In genomic region chr12:112759786-112760185, GRCh38 we compare ENCODE assay signal across 32 cellular contexts. TPM values are rescaled to one million over a fixed set of nuclear protein-coding genes. Genes with fewer than 3 reads are reported as not detected.
DNase-seq lines count a peak whose midpoint lies in the region; ATAC-seq, FAIRE-seq and TF ChIP-seq lines count a peak whose summit lies in the region.
"Had no signal": no experiment of that assay in that cellular context is flagged by ENCODE, and none has a peak within 500 bp of the region (broad histone marks: within the 10 kb centered on the region; RNA-seq: fewer than 3 reads in every experiment).

No MANE protein-coding gene starts in this region.

- H3K27ac Mint-ChIP-seq in type B pancreatic cell: peak overlapping the region; percentile 77
- H3K27ac Mint-ChIP-seq: CD4-positive, alpha-beta memory T cell had no signal

- in situ Hi-C loops in mammary epithelial cell (cut with MboI; ENCODE audit: low sequenced_read_pairs in 2 of 2): no loop called here

- no peak overlapping the region for H3K27ac ChIP-seq in mammary epithelial cell (ENCODE audit: insufficient read depth, low read depth, low read length)
- H3K27ac ChIP-seq in breast epithelium: no peak overlapping the region
- no peak overlapping the region for H3K27ac ChIP-seq in RWPE2 (ENCODE audit: poor library complexity, severe bottlenecking)
- H3K27ac ChIP-seq in H1 (ENCODE audit: low read depth, low read length): no peak overlapping the region
- no peak overlapping the region for H3K27ac ChIP-seq in OCI-LY7 (ENCODE audit: low read depth, low read length, poor library complexity, severe bottlenecking)
- no peak overlapping the region for H3K27ac ChIP-seq in pancreas
- H3K27ac ChIP-seq: BLaER1, HL-60 had no signal

- H3K36me3 Mint-ChIP-seq in type B pancreatic cell: no peaks in the 10 kb centered on the region

- no peak overlapping the region for H3K14ac ChIP-seq in H1 (ENCODE audit: insufficient read length)

- H3K79me2 ChIP-seq in mammary epithelial cell (ENCODE audit: insufficient read depth, low read length) (no peaks in the 10 kb centered on the region), H1 (ENCODE audit: control insufficient read depth in 1 of 2, insufficient read depth in 2 of 2, low read length in 2 of 2) (no peaks in the 10 kb centered on the region), OCI-LY7 (ENCODE audit: insufficient read depth, low read depth, low read length) (no peaks in the 10 kb centered on the region)

- H3K36me3 ChIP-seq in mammary epithelial cell (ENCODE audit: insufficient read depth, low read length) (no peaks in the 10 kb centered on the region), breast epithelium (no peaks in the 10 kb centered on the region), RWPE2 (ENCODE audit: low read depth) (no peaks in the 10 kb centered on the region), H1 (ENCODE audit: control insufficient read depth in 2 of 4, insufficient read depth in 4 of 4, low read length in 3 of 4) (no peaks in the 10 kb centered on the region), OCI-LY7 (ENCODE audit: insufficient read depth, low read length) (no peaks in the 10 kb centered on the region), pancreas (no peaks in the 10 kb centered on the region)
- H3K36me3 ChIP-seq: BLaER1 had no signal

- peak; percentile 62 for ATAC-seq in RWPE2 (ENCODE audit: low read depth)
- ATAC-seq in HG03469 (IDR thresholded peaks at IDR 0.05; ENCODE audit: unreplicated experiment): no peak
- no peak for ATAC-seq in pancreas
- ATAC-seq: HCT116 had no signal

- H4K91ac ChIP-seq in H1 (replicated peaks; ENCODE audit: insufficient read length, low read length): no peak overlapping the region

- no peak overlapping the region for H2AK5ac ChIP-seq in H1 (ENCODE audit: low read depth, low read length)

- no peak overlapping the region for H2BK20ac ChIP-seq in H1 (ENCODE audit: low read length)

- H2BK15ac ChIP-seq in H1 (ENCODE audit: low read length): peak overlapping the region; percentile 31; the same call in 1 of the 2 replicates

- TF ChIP-seq RAD21 in H1 (IDR thresholded peaks at IDR 0.05 in 1 of 2, conservative IDR thresholded peaks at IDR 0.05 in 1 of 2; ENCODE audit: low read depth in 2 of 2, low read length in 2 of 2): no peak

- no peak overlapping the region for H2AFZ ChIP-seq in mammary epithelial cell (ENCODE audit: low read depth, low read length)
- no peak overlapping the region for H2AFZ ChIP-seq in H1 (ENCODE audit: low read length)
- H2AFZ ChIP-seq in OCI-LY7 (ENCODE audit: low read length): no peak overlapping the region

- no peak overlapping the region for H4K8ac ChIP-seq in H1 (ENCODE audit: extremely low read depth, insufficient read depth, low read length)

- H4K20me1 ChIP-seq in mammary epithelial cell (ENCODE audit: insufficient read depth, low read length) (no peaks in the 10 kb centered on the region), H1 (replicated peaks in 1 of 2; ENCODE audit: control insufficient read depth in 1 of 2, insufficient read depth in 2 of 2, low read length in 2 of 2) (no peaks in the 10 kb centered on the region), OCI-LY7 (ENCODE audit: insufficient read depth, low read length) (no peaks in the 10 kb centered on the region)
- H4K20me1 ChIP-seq: BLaER1 had no signal

- no peaks in the 10 kb centered on the region for H3K79me1 ChIP-seq in H1 (ENCODE audit: low read depth, low read length)

- H3K4ac ChIP-seq in H1 (replicated peaks; ENCODE audit: insufficient read length, low read depth, low read length): no peak overlapping the region

- TF ChIP-seq POLR2A in breast epithelium (IDR thresholded peaks at IDR 0.05) (no peak), H1 (IDR thresholded peaks at IDR 0.05; ENCODE audit: control extremely low read depth in 1 of 2, low read depth in 2 of 2, low read length in 2 of 2) (no peak)

- no peak overlapping the region for H2BK120ac ChIP-seq in H1 (replicated peaks; ENCODE audit: low read depth, low read length)

- no peak overlapping the region for H3K23ac ChIP-seq in H1 (ENCODE audit: insufficient read length)

- no peaks in the 10 kb centered on the region for H3K9me2 ChIP-seq in OCI-LY7 (ENCODE audit: insufficient read depth, low read length)
- H3K9me2 ChIP-seq: SK-N-SH had no signal

- DNase-seq in mammary epithelial cell: peak; percentile 33
- DNase-seq in breast epithelium (ENCODE audit: low spot score in 2 of 2): no peak
- DNase-seq in RWPE2 (ENCODE audit: low spot score): no peak
- no peak for DNase-seq in H1 (ENCODE audit: low read depth in 1 of 2, low spot score in 2 of 2)
- no peak for DNase-seq in type B pancreatic cell (ENCODE audit: extremely low spot score, unreplicated experiment)
- no peak for DNase-seq in OCI-LY7 (ENCODE audit: low spot score)
- no peak for DNase-seq in pancreas
- DNase-seq: CD4-positive, alpha-beta memory T cell; COR-L47; DMS79 treated with DMSO at 0.1 percent for 48 hours; GF-D8; Kasumi-1; NCI-H1105 treated with DMSO at 0.1 percent for 48 hours; NCI-H146; NCI-H2029; NCI-H446; NCI-H524 treated with DMSO at 0.1 percent for 48 hours; NCI-H82; NK-92 treated with Interleukin-12 subunit alpha and Interleukin-12 subunit beta, amount 100 ng/mL, for 24 hours; RPMI8226; SK-N-SH; SW 1271 had no signal

- H4K5ac ChIP-seq in H1 (ENCODE audit: insufficient read length, low read depth, low read length): no peak overlapping the region

- H3K56ac ChIP-seq in H1 (replicated peaks; ENCODE audit: insufficient read length, low read depth, low read length): no peak overlapping the region

- H3K27me3 ChIP-seq in mammary epithelial cell (ENCODE audit: insufficient read depth, low read length): no peaks in the 10 kb centered on the region
- peaks cover 0 to 10% of the 10 kb centered on the region in 2 donors for H3K27me3 ChIP-seq in breast epithelium
- peaks cover 13% of the 10 kb centered on the region for H3K27me3 ChIP-seq in RWPE2 (ENCODE audit: insufficient read depth, poor library complexity, severe bottlenecking)
- no peaks in the 10 kb centered on the region for H3K27me3 ChIP-seq in H1 (replicated peaks in 1 of 4; ENCODE audit: control insufficient read depth in 3 of 4, extremely low read depth in 1 of 4, insufficient read depth in 3 of 4, low read length in 3 of 4)
- H3K27me3 ChIP-seq in pancreas: peaks cover 0 to 19% (median 0%) of the 10 kb centered on the region in 4 donors
- H3K27me3 ChIP-seq: BLaER1 had no signal

- H3K9me3 ChIP-seq in mammary epithelial cell (replicated peaks; ENCODE audit: insufficient read depth, low read length) (no peaks in the 10 kb centered on the region), breast epithelium (peaks cover 0 to 15% of the 10 kb centered on the region in 2 donors), RWPE2 (ENCODE audit: severe bottlenecking) (peaks cover 5% of the 10 kb centered on the region), H1 (ENCODE audit: insufficient read depth in 2 of 2, low read depth in 1 of 2, low read length in 1 of 2) (peaks cover 5 to 9% of the 10 kb centered on the region in 2 experiments), OCI-LY7 (ENCODE audit: low read length) (no peaks in the 10 kb centered on the region; the same call in 1 of the 2 replicates), pancreas (no peaks in the 10 kb centered on the region)
- H3K9me3 ChIP-seq: SK-N-SH had no signal

- H2BK12ac ChIP-seq in H1 (ENCODE audit: low read depth, low read length): no peak overlapping the region

- TF ChIP-seq CTCF in mammary epithelial cell (conservative IDR thresholded peaks at IDR 0.05 in 1 of 2, IDR thresholded peaks at IDR 0.05 in 1 of 2; ENCODE audit: extremely low read depth in 1 of 2, insufficient read depth in 1 of 2, low read depth in 1 of 2, low read length in 2 of 2): no peak
- no peak for TF ChIP-seq CTCF in breast epithelium (IDR thresholded peaks at IDR 0.05)
- no peak for TF ChIP-seq CTCF in RWPE2 (IDR thresholded peaks at IDR 0.05; ENCODE audit: poor library complexity, severe bottlenecking)
- TF ChIP-seq CTCF in H1 (IDR thresholded peaks at IDR 0.05; ENCODE audit: control extremely low read depth in 1 of 3, insufficient read depth in 1 of 3, low read depth in 1 of 3, low read length in 3 of 3): no peak
- TF ChIP-seq CTCF in type B pancreatic cell (conservative IDR thresholded peaks at IDR 0.05): no peak
- TF ChIP-seq CTCF in OCI-LY7 (conservative IDR thresholded peaks at IDR 0.05; ENCODE audit: low read length): no peak
- no peak for TF ChIP-seq CTCF in pancreas (IDR thresholded peaks at IDR 0.05)

- CTCF ChIA-PET in mammary epithelial cell (lab: Charles Lee; ENCODE audit: low non-redundant PET): no interaction called here
- CTCF ChIA-PET in H1 (lab: Charles Lee; ENCODE audit: partially characterized antibody): no interaction called here
- CTCF ChIA-PET in OCI-LY7 (lab: Charles Lee; ENCODE audit: unreplicated experiment): no interaction called here

- no peak overlapping the region for H3K4me3 ChIP-seq in mammary epithelial cell (replicated peaks in 1 of 3; ENCODE audit: insufficient read depth in 1 of 3, low read depth in 2 of 3, low read length in 3 of 3)
- no peak overlapping the region for H3K4me3 ChIP-seq in breast epithelium
- H3K4me3 ChIP-seq in RWPE2 (ENCODE audit: severe bottlenecking): no peak overlapping the region
- H3K4me3 ChIP-seq in H1 (ENCODE audit: extremely low read depth in 1 of 4, insufficient read depth in 2 of 4, low read depth in 3 of 4, low read length in 4 of 4): no peak overlapping the region
- H3K4me3 ChIP-seq in OCI-LY7 (ENCODE audit: low read depth, low read length, poor library complexity, severe bottlenecking): no peak overlapping the region
- H3K4me3 ChIP-seq in pancreas: no peak overlapping the region
- H3K4me3 ChIP-seq: BLaER1 had no signal

- WGBS in mammary epithelial cell (ENCODE audit: low coverage, missing lambda C conversion rate): 29% methylated on average over 9 of the region's 9 CpGs
- 91% methylated on average over 9 of the region's 9 CpGs; no CpG with 5 or more reads in 1 of the 2 experiments for WGBS in H1 (ENCODE audit: extremely low coverage in 1 of 2, insufficient coverage in 1 of 2, insufficient read length in 1 of 2, insufficient replicate concordance in 2 of 2, low coverage in 1 of 2, low lambda C conversion rate in 2 of 2, missing lambda C conversion rate in 1 of 2), 2 experiments
- WGBS in pancreas, 2 donors: 49 to 53% methylated on average over 9 of the region's 9 CpGs

- H3K4me1 Mint-ChIP-seq in type B pancreatic cell (ENCODE audit: unreplicated experiment): no peaks in the 10 kb centered on the region
- H3K4me1 Mint-ChIP-seq: CD4-positive, alpha-beta memory T cell had no signal

- intact Hi-C loops in mammary epithelial cell (cut with micrococcal nuclease): no loop called here
- intact Hi-C loops in breast epithelium (cut with DNase I; ENCODE audit: low total_unique reads): no loop called here
- intact Hi-C loops in OCI-LY7 (cut with micrococcal nuclease; ENCODE audit: unreplicated experiment): no loop called here
- intact Hi-C loops in pancreas (cut with DNase I): no loop called here

- H3K4me1 ChIP-seq in mammary epithelial cell (ENCODE audit: insufficient read depth, low read length): no peaks in the 10 kb centered on the region
- no peaks in the 10 kb centered on the region for H3K4me1 ChIP-seq in breast epithelium
- no peaks in the 10 kb centered on the region for H3K4me1 ChIP-seq in RWPE2 (ENCODE audit: insufficient read depth, poor library complexity, severe bottlenecking)
- H3K4me1 ChIP-seq in H1 (replicated peaks in 1 of 4; ENCODE audit: control insufficient read depth in 3 of 4, insufficient read depth in 4 of 4, low read length in 3 of 4): no peaks in the 10 kb centered on the region
- H3K4me1 ChIP-seq in OCI-LY7 (ENCODE audit: insufficient read depth, low read length, poor library complexity, severe bottlenecking): no peaks in the 10 kb centered on the region
- H3K4me1 ChIP-seq in pancreas: no peaks in the 10 kb centered on the region
- H3K4me1 ChIP-seq: BLaER1 had no signal

- H3K4me2 ChIP-seq in mammary epithelial cell (ENCODE audit: insufficient read depth, low read depth, low read length): no peak overlapping the region
- no peak overlapping the region for H3K4me2 ChIP-seq in H1 (ENCODE audit: insufficient read depth in 1 of 2, low read depth in 2 of 2, low read length in 2 of 2)
- H3K4me2 ChIP-seq in OCI-LY7 (ENCODE audit: low read length): no peak overlapping the region
- H3K4me2 ChIP-seq: BLaER1, SK-N-SH had no signal

- H3K18ac ChIP-seq in H1 (ENCODE audit: extremely low read depth, low read length): no peak overlapping the region

- BruUV-seq in mammary epithelial cell (replicated peaks; lab: Mats Ljungman, UMichigan) (no TSS peak), OCI-LY7 (replicated peaks; lab: Mats Ljungman, UMichigan) (no TSS peak)

- no peak for TF ChIP-seq EP300 in H1 (IDR thresholded peaks at IDR 0.05; ENCODE audit: borderline replicate concordance in 1 of 2, low read depth in 2 of 2, low read length in 2 of 2)

- FAIRE-seq in H1 (lab: Jason Lieb, UNC) (no peak), pancreas (lab: Jason Lieb, UNC) (no peak)
- FAIRE-seq: A204.1, GM12891 had no signal

- H2BK5ac ChIP-seq in H1 (ENCODE audit: low read depth, low read length): no peak overlapping the region

- no peaks in the 10 kb centered on the region for H3K23me2 ChIP-seq in H1 (ENCODE audit: low read depth, low read length)

- dilution Hi-C loops in mammary epithelial cell (cut with HindIII; ENCODE audit: low sequenced_read_pairs): no loop called here

- H3K27me3 Mint-ChIP-seq in type B pancreatic cell: peaks cover 40% of the 10 kb centered on the region

- H3K9me3 Mint-ChIP-seq in type B pancreatic cell: peaks cover 6% of the 10 kb centered on the region

- H3K9ac ChIP-seq in mammary epithelial cell (ENCODE audit: insufficient read depth, low read length): no peak overlapping the region
- no peak overlapping the region for H3K9ac ChIP-seq in H1 (replicated peaks in 1 of 4; ENCODE audit: extremely low read depth in 1 of 4, low read depth in 3 of 4, low read length in 3 of 4)
- H3K9ac ChIP-seq: BLaER1, SK-N-SH had no signal

- POLR2A ChIA-PET in H1 (lab: Charles Lee; ENCODE audit: partially characterized antibody) (interaction anchor here (0.5 kb wide), 1 partner anchor 24 kb away, joined by 3 read pairs; no protein-coding TSS in a partner anchor), OCI-LY7 (lab: Charles Lee) (no interaction called here)

- peak overlapping the region; percentile 6 for H3K4me3 Mint-ChIP-seq in type B pancreatic cell
- H3K4me3 Mint-ChIP-seq: CD4-positive, alpha-beta memory T cell had no signal

RNA-seq across cellular contexts. Expression of gene RPH3A, which starts 31.8 kb away (rescaled TPM):
- total RNA-seq in mammary epithelial cell (not detected), breast epithelium (under 1 TPM in 2 of 3 donors, not detected in 1; under 0.01 to 0.15 TPM), type B pancreatic cell (ENCODE audit: low replicate concordance) (0.26 and 0.29 TPM in 2 replicates), OCI-LY7 (2022) (not detected in 2 replicates), pancreas (under 1 TPM in 5 of 6 donors, not detected in 1; 0.09 to 0.40 (median 0.20) TPM)
- polyA plus RNA-seq in mammary epithelial cell (not detected), H1 (2011; rRNA removed) (0.02 TPM in 1 of 2 replicates, not detected in the other), pancreas (under 1 TPM in 1 of 2 donors, not detected in 1; 0.05 TPM)
- polyA minus RNA-seq in mammary epithelial cell: not detected
- total RNA-seq in H1 (2021; fragmentation: NEBNext Ultra II Directional; extraction: Animal tissue kit (Norgen Biotek cat#: 25700)): not detected in 2 replicates
- polyA plus RNA-seq in H1 (2011; cell fraction: cytosol; rRNA removed): 0.06 TPM
- polyA plus RNA-seq in H1 (2011; cell fraction: nucleus; rRNA removed): 0.04 TPM
- 0.04 to 0.16 TPM (median 0.07 TPM) in 3 of 4 replicates, not detected in the other for polyA plus RNA-seq in H1 (2012, experiment 1 of 2)
- polyA plus RNA-seq in H1 (2012, experiment 2 of 2): not detected
- 0.06 TPM for polyA plus RNA-seq in H1 (2013, experiment 1 of 2)
- 0.04 TPM for polyA plus RNA-seq in H1 (2013, experiment 2 of 2)
- polyA minus RNA-seq in H1 (2011; rRNA and poly(A)+ RNA removed): not detected in 2 replicates
- polyA minus RNA-seq in H1 (2011; cell fraction: cytosol; rRNA and poly(A)+ RNA removed): not detected
- polyA minus RNA-seq in H1 (2011; cell fraction: nucleus; rRNA and poly(A)+ RNA removed): not detected
- total RNA-seq in OCI-LY7 (2014; rRNA removed; shearing (Covaris generic)): not detected in 2 replicates
- total RNA-seq: CD4-positive, alpha-beta memory T cell; H4; HT-29; M059J had no signal
- polyA plus RNA-seq: AG04450; CD4-positive, alpha-beta memory T cell had no signal
